40 cellular contexts compared by ENCODE assay signal in the genomic region with DNA sequence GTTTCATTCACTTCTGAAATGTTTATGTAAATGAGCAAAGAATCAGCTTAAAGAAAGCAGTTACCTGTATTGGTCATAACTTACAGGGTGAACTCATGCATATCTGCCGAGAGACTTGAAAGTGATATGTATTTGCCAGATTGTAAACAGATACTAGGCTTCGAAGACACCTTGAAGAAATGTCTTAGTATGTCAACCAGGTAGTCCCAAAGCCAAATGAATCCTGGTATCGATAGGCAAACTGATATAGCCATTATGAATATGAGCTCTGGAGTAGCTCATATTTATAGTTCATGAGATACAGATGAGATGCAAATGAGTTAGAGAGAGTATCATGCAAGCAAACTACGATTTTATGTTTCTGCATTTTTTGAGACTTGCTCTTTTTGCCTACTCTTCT. TPM values are rescaled to one million over a fixed set of nuclear protein-coding genes. Genes with fewer than 3 reads are reported as not detected.
"Had no signal": no experiment of that assay in that cellular context is flagged by ENCODE, and none has a peak within 500 bp of the region (broad histone marks: within the 10 kb centered on the region; RNA-seq: fewer than 3 reads in every experiment).

No MANE protein-coding gene starts in this region.

- H3K9me3 Mint-ChIP-seq: activated CD4-positive, alpha-beta memory T cell treated with anti-CD3 and anti-CD28 coated beads for 36 hours; activated CD4-positive, alpha-beta T cell treated with anti-CD3 and anti-CD28 coated beads, Interleukin-2, amount 10 ng/mL, durations not matched to agents 24 days and 14 days; activated naive CD4-positive, alpha-beta T cell treated with anti-CD3 and anti-CD28 coated beads for 36 hours; activated naive CD4-positive, alpha-beta T cell treated with anti-CD3 and anti-CD28 coated beads, Interleukin-2, amount 50 U/mL, for 24 hours; activated naive CD8-positive, alpha-beta T cell treated with anti-CD3 and anti-CD28 coated beads for 36 hours; activated naive CD8-positive, alpha-beta T cell treated with anti-CD3 and anti-CD28 coated beads, Interleukin-2, amount 50 U/mL, for 24 hours; activated T-helper 1 cell treated with anti-CD3 and anti-CD28 coated beads, Interleukin-12 subunit alpha, Interleukin-12 subunit beta, Interleukin-2, Interleukin-4 antibody, amounts not matched to agents 30 ng/mL and 10 ng/mL and 1 ng/mL, durations not matched to agents 14 hours and 24 hours and 36 hours; activated T-helper 2 cell treated with anti-CD3 and anti-CD28 coated beads, Interferon-gamma antibody, Interleukin-2, Interleukin-4, amounts not matched to agents 10 μg/mL and 5 μg/mL and 100 μg/mL, durations not matched to agents 14 hours and 24 hours and 36 hours; effector memory CD8-positive, alpha-beta T cell; T-helper 2 cell treated with Interferon-gamma antibody and Interleukin-4, amounts not matched to agents 5 μg/mL and 100 μg/mL, for 36 hours had no signal

- H3K4me3 ChIP-seq: adrenal gland, breast epithelium, cardiac muscle cell, esophagus muscularis mucosa, gastroesophageal sphincter, heart right ventricle, hepatocyte had no signal

- H3K79me2 ChIP-seq: hepatocyte had no signal

- H2AFZ ChIP-seq: hepatocyte had no signal

- H3K4me1 Mint-ChIP-seq: activated CD4-positive, alpha-beta T cell treated with anti-CD3 and anti-CD28 coated beads for 36 hours; activated CD4-positive, alpha-beta T cell treated with anti-CD3 and anti-CD28 coated beads, Interleukin-2, amount 10 ng/mL, durations not matched to agents 24 days and 14 days; activated CD8-positive, alpha-beta memory T cell treated with anti-CD3 and anti-CD28 coated beads, Interleukin-2, amount 10 ng/mL, durations not matched to agents 7 days and 5 days; activated naive CD4-positive, alpha-beta T cell treated with anti-CD3 and anti-CD28 coated beads, Interleukin-2, amount 50 U/mL, for 24 hours; activated naive CD8-positive, alpha-beta T cell treated with anti-CD3 and anti-CD28 coated beads for 36 hours; activated naive CD8-positive, alpha-beta T cell treated with anti-CD3 and anti-CD28 coated beads, Interleukin-2, amount 50 U/mL, for 24 hours; brain; T-helper 17 cell had no signal

- H3K27ac Mint-ChIP-seq: activated CD4-positive, alpha-beta memory T cell treated with anti-CD3 and anti-CD28 coated beads for 36 hours; activated CD4-positive, alpha-beta T cell treated with anti-CD3 and anti-CD28 coated beads for 36 hours; activated CD4-positive, alpha-beta T cell treated with anti-CD3 and anti-CD28 coated beads, Interleukin-2, amount 10 ng/mL, durations not matched to agents 24 days and 14 days; activated CD8-positive, alpha-beta memory T cell treated with anti-CD3 and anti-CD28 coated beads, Interleukin-2, amount 10 ng/mL, durations not matched to agents 7 days and 5 days; activated CD8-positive, alpha-beta T cell treated with anti-CD3 and anti-CD28 coated beads, Interleukin-2, amount 10 ng/mL, durations not matched to agents 7 days and 5 days; activated naive CD4-positive, alpha-beta T cell treated with anti-CD3 and anti-CD28 coated beads for 36 hours; activated naive CD4-positive, alpha-beta T cell treated with anti-CD3 and anti-CD28 coated beads, Interleukin-2, amount 50 U/mL, for 24 hours; activated naive CD8-positive, alpha-beta T cell treated with anti-CD3 and anti-CD28 coated beads for 36 hours; activated naive CD8-positive, alpha-beta T cell treated with anti-CD3 and anti-CD28 coated beads, Interleukin-2, amount 50 U/mL, for 24 hours; activated T-helper 1 cell treated with anti-CD3 and anti-CD28 coated beads, Interleukin-12 subunit alpha, Interleukin-12 subunit beta, Interleukin-2, Interleukin-4 antibody, amounts not matched to agents 30 ng/mL and 10 ng/mL and 1 ng/mL, durations not matched to agents 14 hours and 24 hours and 36 hours; activated T-helper 2 cell treated with anti-CD3 and anti-CD28 coated beads, Interferon-gamma antibody, Interleukin-2, Interleukin-4, amounts not matched to agents 10 μg/mL and 5 μg/mL and 100 μg/mL, durations not matched to agents 14 hours and 24 hours and 36 hours; brain; effector memory CD8-positive, alpha-beta T cell; T-helper 17 cell; T-helper 2 cell treated with Interferon-gamma antibody and Interleukin-4, amounts not matched to agents 5 μg/mL and 100 μg/mL, for 36 hours had no signal

- H3K36me3 Mint-ChIP-seq: activated CD4-positive, alpha-beta memory T cell treated with anti-CD3 and anti-CD28 coated beads for 36 hours; activated CD8-positive, alpha-beta memory T cell treated with anti-CD3 and anti-CD28 coated beads, Interleukin-2, amount 10 ng/mL, durations not matched to agents 7 days and 5 days; activated naive CD4-positive, alpha-beta T cell treated with anti-CD3 and anti-CD28 coated beads, Interleukin-2, amount 50 U/mL, for 24 hours; activated naive CD8-positive, alpha-beta T cell treated with anti-CD3 and anti-CD28 coated beads for 36 hours had no signal

- H3K4me3 Mint-ChIP-seq: activated CD4-positive, alpha-beta memory T cell treated with anti-CD3 and anti-CD28 coated beads for 36 hours; activated CD4-positive, alpha-beta T cell treated with anti-CD3 and anti-CD28 coated beads for 36 hours; activated CD4-positive, alpha-beta T cell treated with anti-CD3 and anti-CD28 coated beads, Interleukin-2, amount 10 ng/mL, durations not matched to agents 24 days and 14 days; activated CD8-positive, alpha-beta memory T cell treated with anti-CD3 and anti-CD28 coated beads, Interleukin-2, amount 10 ng/mL, durations not matched to agents 7 days and 5 days; activated CD8-positive, alpha-beta T cell treated with anti-CD3 and anti-CD28 coated beads, Interleukin-2, amount 10 ng/mL, durations not matched to agents 7 days and 5 days; activated naive CD4-positive, alpha-beta T cell treated with anti-CD3 and anti-CD28 coated beads for 36 hours; activated naive CD4-positive, alpha-beta T cell treated with anti-CD3 and anti-CD28 coated beads, Interleukin-2, amount 50 U/mL, for 24 hours; activated naive CD8-positive, alpha-beta T cell treated with anti-CD3 and anti-CD28 coated beads for 36 hours; activated naive CD8-positive, alpha-beta T cell treated with anti-CD3 and anti-CD28 coated beads, Interleukin-2, amount 50 U/mL, for 24 hours; activated T-helper 1 cell treated with anti-CD3 and anti-CD28 coated beads, Interleukin-12 subunit alpha, Interleukin-12 subunit beta, Interleukin-2, Interleukin-4 antibody, amounts not matched to agents 30 ng/mL and 10 ng/mL and 1 ng/mL, durations not matched to agents 14 hours and 24 hours and 36 hours; brain; effector memory CD8-positive, alpha-beta T cell; T-helper 17 cell; T-helper 2 cell treated with Interferon-gamma antibody and Interleukin-4, amounts not matched to agents 5 μg/mL and 100 μg/mL, for 36 hours had no signal

- ATAC-seq: activated CD4-positive, alpha-beta T cell treated with anti-CD3 and anti-CD28 coated beads for 36 hours; activated CD8-positive, alpha-beta memory T cell treated with anti-CD3 and anti-CD28 coated beads, Interleukin-2, amount 10 ng/mL, durations not matched to agents 7 days and 5 days; activated CD8-positive, alpha-beta T cell treated with anti-CD3 and anti-CD28 coated beads, Interleukin-2, amount 10 ng/mL, durations not matched to agents 7 days and 5 days; activated naive CD8-positive, alpha-beta T cell treated with anti-CD3 and anti-CD28 coated beads, Interleukin-2, amount 50 U/mL, for 24 hours; effector memory CD8-positive, alpha-beta T cell; gastroesophageal sphincter; heart right ventricle; T-helper 17 cell had no signal

- FAIRE-seq: colon had no signal

- H3K27me3 ChIP-seq: breast epithelium, cardiac muscle cell, hepatocyte had no signal

- H3K9me3 ChIP-seq: adrenal gland, breast epithelium, esophagus muscularis mucosa, gastroesophageal sphincter, heart right ventricle had no signal

- H3K36me3 ChIP-seq: adrenal gland, breast epithelium, cardiac muscle cell, esophagus muscularis mucosa, gastroesophageal sphincter, heart right ventricle, WERI-Rb-1 had no signal

- H3K4me1 ChIP-seq: adrenal gland, breast epithelium, esophagus muscularis mucosa, gastroesophageal sphincter, heart right ventricle had no signal

- DNase-seq: activated CD4-positive, alpha-beta memory T cell treated with anti-CD3 and anti-CD28 coated beads for 36 hours; activated CD4-positive, alpha-beta T cell treated with anti-CD3 and anti-CD28 coated beads for 36 hours; activated CD4-positive, alpha-beta T cell treated with anti-CD3 and anti-CD28 coated beads, Interleukin-2, amount 10 ng/mL, durations not matched to agents 24 days and 14 days; activated CD4-positive, CD25-positive, alpha-beta regulatory T cell; activated CD4-positive, CD25-positive, alpha-beta regulatory T cell treated with anti-CD3 and anti-CD28 coated beads, Interleukin-2, amount 50 U/mL, for 72 hours; activated CD8-positive, alpha-beta memory T cell treated with anti-CD3 and anti-CD28 coated beads, Interleukin-2, amount 10 ng/mL, durations not matched to agents 7 days and 5 days; activated CD8-positive, alpha-beta memory T cell treated with anti-CD3 and anti-CD28 coated beads, Interleukin-2, amount 50 U/mL, for 4 hours; activated CD8-positive, alpha-beta T cell treated with anti-CD3 and anti-CD28 coated beads, Interleukin-2, amount 10 ng/mL, durations not matched to agents 7 days and 5 days; activated effector memory CD4-positive, alpha-beta T cell treated with anti-CD3 and anti-CD28 coated beads, Interleukin-2, amount 50 U/mL, for 16 hours; activated naive CD4-positive, alpha-beta T cell treated with anti-CD3 and anti-CD28 coated beads for 36 hours; activated naive CD8-positive, alpha-beta T cell treated with anti-CD3 and anti-CD28 coated beads for 36 hours; activated naive CD8-positive, alpha-beta T cell treated with anti-CD3 and anti-CD28 coated beads, Interleukin-2, amount 50 U/mL, for 24 hours; activated T-cell treated with anti-CD3 and anti-CD28 coated beads, Interleukin-2, amount 50 U/mL, for 1 hour; activated T-cell treated with anti-CD3 and anti-CD28 coated beads, Interleukin-2, amount 50 U/mL, for 48 hours; adrenal gland; amygdala; aorta; central memory CD4-positive, alpha-beta T cell; cerebellar nuclear complex; cortex of kidney; dermis blood vessel endothelial cell; effector CD4-positive, alpha-beta T cell; effector memory CD8-positive, alpha-beta T cell; foreskin melanocyte; heart right ventricle; T-helper 17 cell; T1000; WERI-Rb-1 had no signal

- H3K27ac ChIP-seq: adrenal gland, breast epithelium, cardiac muscle cell, esophagus muscularis mucosa, gastroesophageal sphincter, heart right ventricle, hepatocyte, WERI-Rb-1 had no signal

- H3K4me2 ChIP-seq: hepatocyte had no signal

RNA-seq across cellular contexts. Expression of gene RNF182, which starts 55.8 kb away (rescaled TPM):
- total RNA-seq: activated CD4-positive, alpha-beta memory T cell treated with anti-CD3 and anti-CD28 coated beads for 36 hours; activated CD4-positive, alpha-beta T cell treated with anti-CD3 and anti-CD28 coated beads for 36 hours; activated CD4-positive, alpha-beta T cell treated with anti-CD3 and anti-CD28 coated beads, Interleukin-2, amount 10 ng/mL, durations not matched to agents 24 days and 14 days; activated CD8-positive, alpha-beta memory T cell treated with anti-CD3 and anti-CD28 coated beads for 36 hours; activated CD8-positive, alpha-beta memory T cell treated with anti-CD3 and anti-CD28 coated beads, Interleukin-2, amount 10 ng/mL, durations not matched to agents 7 days and 5 days; activated CD8-positive, alpha-beta T cell treated with anti-CD3 and anti-CD28 coated beads, Interleukin-2, amount 10 ng/mL, durations not matched to agents 7 days and 5 days; activated naive CD4-positive, alpha-beta T cell treated with anti-CD3 and anti-CD28 coated beads for 36 hours; activated naive CD8-positive, alpha-beta T cell treated with anti-CD3 and anti-CD28 coated beads for 36 hours; activated T-helper 1 cell treated with anti-CD3 and anti-CD28 coated beads, Interleukin-12 subunit alpha, Interleukin-12 subunit beta, Interleukin-2, Interleukin-4 antibody, amounts not matched to agents 30 ng/mL and 10 ng/mL and 1 ng/mL, durations not matched to agents 14 hours and 24 hours and 36 hours; activated T-helper 2 cell treated with anti-CD3 and anti-CD28 coated beads, Interferon-gamma antibody, Interleukin-2, Interleukin-4, amounts not matched to agents 10 μg/mL and 5 μg/mL and 100 μg/mL, durations not matched to agents 14 hours and 24 hours and 36 hours had no signal
- polyA plus RNA-seq: hepatocyte had no signal
